10 cellular contexts compared by ENCODE assay signal in the genomic region with DNA sequence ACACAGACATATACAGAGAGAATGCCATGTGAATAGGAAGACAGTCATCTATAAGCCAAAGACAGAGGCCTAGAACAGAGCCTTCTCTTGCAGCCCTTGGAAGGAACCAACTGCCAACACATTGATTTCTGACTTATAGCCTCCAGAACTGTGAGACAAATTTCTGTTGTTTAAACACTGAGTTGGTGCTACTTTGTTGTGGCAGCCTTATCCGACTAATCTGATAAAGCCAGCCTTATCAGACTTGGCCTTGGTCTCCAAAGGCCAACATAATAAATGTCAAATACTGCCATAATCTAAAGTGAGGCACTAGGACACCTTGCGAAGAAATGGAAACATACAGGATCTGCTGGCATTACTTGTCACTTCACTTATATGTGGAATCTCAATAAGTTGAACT.
"Had no signal": no experiment of that assay in that cellular context is flagged by ENCODE, and none has a peak within 500 bp of the region (broad histone marks: within the 10 kb centered on the region; RNA-seq: fewer than 3 reads in every experiment).

No MANE protein-coding gene starts in this region.

- FAIRE-seq: HTR-8/SVneo, K562 had no signal

- H3K4me1 ChIP-seq: HAP-1 had no signal

- DNase-seq: GM23248, GOT3, H7, HFFc6, IMR-90, KG1 had no signal

- ATAC-seq: HCT116, K562 had no signal

- H3K27ac ChIP-seq: GM23248 had no signal

- H3K36me3 ChIP-seq: HAP-1 had no signal

- H3K4me3 ChIP-seq: GM23248, HAP-1, K562 had no signal
